22 cellular contexts compared by ENCODE assay signal in genomic region chr17:19010729-19011505, GRCh38. TPM values are rescaled to one million over a fixed set of nuclear protein-coding genes. Genes with fewer than 3 reads are reported as not detected.
DNase-seq lines count a peak whose midpoint lies in the region; ATAC-seq, FAIRE-seq and TF ChIP-seq lines count a peak whose summit lies in the region.
"Had no signal": no experiment of that assay in that cellular context is flagged by ENCODE, and none has a peak within 500 bp of the region (broad histone marks: within the 10 kb centered on the region; RNA-seq: fewer than 3 reads in every experiment).

No MANE protein-coding gene starts in this region.

- TF ChIP-seq EP300 in HepG2 (IDR thresholded peaks at IDR 0.05; ENCODE audit: low read depth in 2 of 2, low read length in 2 of 2) (peak in 1 of 2 experiments; percentile 25; a peak in 1 of 4 replicates), HepG2 (CRISPR knock-in tag; IDR thresholded peaks at IDR 0.05; ENCODE audit: borderline replicate concordance) (peak; percentile 14; the same call in 1 of the 2 replicates)

- ATAC-seq in heart left ventricle, result peak in 2 of 4 donors; percentile 15 to 28
- no peak for ATAC-seq in heart right ventricle
- peak; percentile 51 for ATAC-seq in HepG2
- no peak for ATAC-seq in SK-N-SH treated with all-trans-retinoic acid at 6 μM for 48 hours
- ATAC-seq: activated T-cell treated with anti-CD3 and anti-CD28 coated beads, Interleukin-2, amount 50 U/mL, for 4 hours; left lobe of liver had no signal

- FAIRE-seq in HepG2 (lab: Jason Lieb, UNC), result no peak

- DNase-seq in heart left ventricle (peak in 3 of 5 donors; percentile 14 to 43 (median 23)), heart right ventricle (no peak), mammary epithelial cell (peak; percentile 26), HepG2 (ENCODE audit: low spot score) (peak; percentile 46), vagina (ENCODE audit: extremely low spot score in 2 of 2) (no peak), uterus (no peak)
- DNase-seq in activated naive CD4-positive, alpha-beta T cell treated with anti-CD3 and anti-CD28 coated beads for 36 hours, result no peak
- DNase-seq: activated CD4-positive, alpha-beta T cell treated with anti-CD3 and anti-CD28 coated beads for 4 hours; activated T-cell treated with anti-CD3 and anti-CD28 coated beads, Interleukin-2, amount 50 U/mL, for 4 hours; DMS 273 treated with DMSO at 0.1 percent for 48 hours; effector CD4-positive, alpha-beta T cell; NCI-H1417; NCI-H510A; T-helper 2 cell had no signal

- no peaks in the 10 kb centered on the region for H3K36me3 ChIP-seq in heart left ventricle
- no peaks in the 10 kb centered on the region for H3K36me3 ChIP-seq in heart right ventricle
- H3K36me3 ChIP-seq in mammary epithelial cell (ENCODE audit: insufficient read depth, low read length), result no peaks in the 10 kb centered on the region
- no peaks in the 10 kb centered on the region for H3K36me3 ChIP-seq in HepG2 (replicated peaks in 1 of 2; ENCODE audit: control insufficient read depth in 1 of 2, insufficient read depth in 2 of 2, low read length in 2 of 2)
- no peaks in the 10 kb centered on the region for H3K36me3 ChIP-seq in vagina
- no peaks in the 10 kb centered on the region for H3K36me3 ChIP-seq in uterus
- H3K36me3 ChIP-seq: ascending aorta had no signal

- TF ChIP-seq RAD21 in HepG2 (CRISPR knock-in tag; IDR thresholded peaks at IDR 0.05), result no peak

- H3K27me3 ChIP-seq in heart left ventricle (no peaks in the 10 kb centered on the region), heart right ventricle (peaks cover 0 to under 1% (median 0%) of the 10 kb centered on the region in 7 donors), mammary epithelial cell (ENCODE audit: insufficient read depth, low read length) (no peaks in the 10 kb centered on the region), HepG2 (ENCODE audit: control insufficient read depth in 1 of 2, insufficient read depth in 2 of 2, low read length in 2 of 2) (peaks cover 0 to 3% of the 10 kb centered on the region in 2 experiments; a peak in 1 of 5 replicates), vagina (no peaks in the 10 kb centered on the region), uterus (no peaks in the 10 kb centered on the region)
- H3K27me3 ChIP-seq: ascending aorta had no signal

- TF ChIP-seq POLR2A in heart left ventricle (IDR thresholded peaks at IDR 0.05) (no peak), HepG2 (IDR thresholded peaks at IDR 0.05; ENCODE audit: insufficient read depth in 1 of 2, low read depth in 2 of 2, low read length in 2 of 2) (no peak), vagina (IDR thresholded peaks at IDR 0.05) (no peak), uterus (IDR thresholded peaks at IDR 0.05) (no peak)

- H3K4me2 ChIP-seq in mammary epithelial cell (ENCODE audit: insufficient read depth, low read depth, low read length) (no peak overlapping the region), HepG2 (ENCODE audit: low read depth, low read length) (peak overlapping the region; percentile 71)
- H3K4me2 ChIP-seq: smooth muscle cell had no signal

- H3K9ac ChIP-seq in mammary epithelial cell (ENCODE audit: insufficient read depth, low read length) (no peak overlapping the region), HepG2 (ENCODE audit: insufficient read depth, low read depth, low read length) (no peak overlapping the region; the same call in 1 of the 2 replicates)

- dilution Hi-C loops in mammary epithelial cell (cut with HindIII; ENCODE audit: low sequenced_read_pairs), result no loop called here

- POLR2A ChIA-PET in HepG2 (lab: Yijun Ruan, JAX), result interaction anchor here (1.1 to 1.5 kb wide), 2 partner anchors 10 to 20 kb away, joined by 3 to 5 read pairs; no protein-coding TSS in a partner anchor

- 62 to 71% (median 69%) methylated on average over 11 of the region's 11 CpGs for WGBS in heart left ventricle, 4 donors
- WGBS in heart right ventricle, 2 donors, result 68% methylated on average over 11 of the region's 11 CpGs
- WGBS in mammary epithelial cell (ENCODE audit: low coverage, missing lambda C conversion rate), result 62% methylated on average over 11 of the region's 11 CpGs
- 5% methylated on average over 11 of the region's 11 CpGs for WGBS in HepG2 (ENCODE audit: low lambda C conversion rate)

- no peaks in the 10 kb centered on the region for H3K4me1 ChIP-seq in heart left ventricle
- H3K4me1 ChIP-seq in heart right ventricle, result no peaks in the 10 kb centered on the region
- no peaks in the 10 kb centered on the region for H3K4me1 ChIP-seq in mammary epithelial cell (ENCODE audit: insufficient read depth, low read length)
- peaks cover 76% of the 10 kb centered on the region for H3K4me1 ChIP-seq in HepG2 (ENCODE audit: insufficient read depth, low read length)
- peaks cover 14% of the 10 kb centered on the region for H3K4me1 ChIP-seq in vagina
- H3K4me1 ChIP-seq in uterus, result no peaks in the 10 kb centered on the region
- H3K4me1 ChIP-seq: ascending aorta had no signal

- no peak overlapping the region for H3K27ac Mint-ChIP-seq in activated naive CD4-positive, alpha-beta T cell treated with anti-CD3 and anti-CD28 coated beads for 36 hours

- in situ Hi-C loops in mammary epithelial cell (cut with MboI; ENCODE audit: low sequenced_read_pairs in 2 of 2) (no loop called here), HepG2 (cut with HindIII; ENCODE audit: extremely low pct_ligation_motif_present, low pct_unique_long_range_greater_than_20kb) (no loop called here)

- intact Hi-C loops in heart left ventricle (cut with DNase I), result no loop called here
- intact Hi-C loops in heart right ventricle (cut with DNase I), result no loop called here
- intact Hi-C loops in mammary epithelial cell (cut with micrococcal nuclease), result loop anchor here (10.0 kb wide), 1 partner anchor 46 kb away; no protein-coding TSS in a partner anchor
- intact Hi-C loops in HepG2 (cut with micrococcal nuclease; ENCODE audit: unreplicated experiment), result no loop called here
- intact Hi-C loops in vagina (cut with DNase I), result no loop called here
- intact Hi-C loops in activated naive CD4-positive, alpha-beta T cell treated with anti-CD3 and anti-CD28 coated beads for 36 hours (cut with micrococcal nuclease), result no loop called here
- intact Hi-C loops in uterus (cut with DNase I; ENCODE audit: low total_unique reads), result no loop called here

- no peak overlapping the region for H3K4me3 Mint-ChIP-seq in activated naive CD4-positive, alpha-beta T cell treated with anti-CD3 and anti-CD28 coated beads for 36 hours
- H3K4me3 Mint-ChIP-seq: activated T-cell treated with anti-CD3 and anti-CD28 coated beads, Interleukin-2, amount 50 U/mL, for 4 hours; IgD-negative memory B cell had no signal

- H4K20me1 ChIP-seq in mammary epithelial cell (ENCODE audit: insufficient read depth, low read length) (no peaks in the 10 kb centered on the region), HepG2 (ENCODE audit: insufficient read depth, low read length) (no peaks in the 10 kb centered on the region)

- no peak overlapping the region for H2AFZ ChIP-seq in mammary epithelial cell (ENCODE audit: low read depth, low read length)
- no peak overlapping the region for H2AFZ ChIP-seq in HepG2 (ENCODE audit: low read length)

- H3K79me2 ChIP-seq in mammary epithelial cell (ENCODE audit: insufficient read depth, low read length), result no peaks in the 10 kb centered on the region
- H3K79me2 ChIP-seq in HepG2 (ENCODE audit: insufficient read depth, low read length), result no peaks in the 10 kb centered on the region

- BruUV-seq in mammary epithelial cell (replicated peaks; lab: Mats Ljungman, UMichigan) (no TSS peak), HepG2 (replicated peaks; lab: Mats Ljungman, UMichigan) (no TSS peak)

- no peak overlapping the region for H3K4me3 ChIP-seq in heart left ventricle
- H3K4me3 ChIP-seq in heart right ventricle, result no peak overlapping the region
- no peak overlapping the region for H3K4me3 ChIP-seq in mammary epithelial cell (replicated peaks in 1 of 3; ENCODE audit: insufficient read depth in 1 of 3, low read depth in 2 of 3, low read length in 3 of 3)
- H3K4me3 ChIP-seq in HepG2 (replicated peaks in 1 of 3; ENCODE audit: insufficient read depth in 1 of 3, low read depth in 2 of 3, low read length in 3 of 3), result peak overlapping the region in 1 of 3 experiments; percentile 41; a peak in 1 of 6 replicates
- no peak overlapping the region for H3K4me3 ChIP-seq in vagina
- H3K4me3 ChIP-seq in uterus, result no peak overlapping the region
- H3K4me3 ChIP-seq: ascending aorta, smooth muscle cell had no signal

- CTCF ChIA-PET in mammary epithelial cell (lab: Charles Lee; ENCODE audit: low non-redundant PET), result no interaction called here
- CTCF ChIA-PET in HepG2 (lab: Yijun Ruan, JAX; ENCODE audit: low intra/inter-chr PET ratio, low total read pairs), result no interaction called here
- CTCF ChIA-PET in activated naive CD4-positive, alpha-beta T cell treated with anti-CD3 and anti-CD28 coated beads for 36 hours (lab: Charles Lee), result no interaction called here

- H3K9me3 ChIP-seq in heart left ventricle, result peaks cover 0 to 6% (median 0%) of the 10 kb centered on the region in 12 donors
- H3K9me3 ChIP-seq in heart right ventricle, result peaks cover 0 to 12% (median 0%) of the 10 kb centered on the region in 11 donors
- H3K9me3 ChIP-seq in mammary epithelial cell (replicated peaks; ENCODE audit: insufficient read depth, low read length), result no peaks in the 10 kb centered on the region
- H3K9me3 ChIP-seq in HepG2 (ENCODE audit: low read length), result no peaks in the 10 kb centered on the region
- no peaks in the 10 kb centered on the region for H3K9me3 ChIP-seq in vagina
- no peaks in the 10 kb centered on the region for H3K9me3 ChIP-seq in uterus
- H3K9me3 ChIP-seq: ascending aorta had no signal

- H3K36me3 Mint-ChIP-seq in activated naive CD4-positive, alpha-beta T cell treated with anti-CD3 and anti-CD28 coated beads for 36 hours (ENCODE audit: low read depth), result no peaks in the 10 kb centered on the region
- H3K36me3 Mint-ChIP-seq: IgD-negative memory B cell had no signal

- H3K4me1 Mint-ChIP-seq in activated naive CD4-positive, alpha-beta T cell treated with anti-CD3 and anti-CD28 coated beads for 36 hours (ENCODE audit: low read depth), result no peaks in the 10 kb centered on the region

- H3K27ac ChIP-seq in heart left ventricle (no peak overlapping the region), heart right ventricle (no peak overlapping the region), mammary epithelial cell (ENCODE audit: insufficient read depth, low read depth, low read length) (no peak overlapping the region), HepG2 (ENCODE audit: extremely low read length, insufficient read depth, low read length) (no peak overlapping the region), vagina (peak overlapping the region; percentile 53), uterus (no peak overlapping the region)
- H3K27ac ChIP-seq: ascending aorta had no signal

- no peaks in the 10 kb centered on the region for H3K27me3 Mint-ChIP-seq in activated naive CD4-positive, alpha-beta T cell treated with anti-CD3 and anti-CD28 coated beads for 36 hours (ENCODE audit: low read depth)
- H3K27me3 Mint-ChIP-seq: IgD-negative memory B cell had no signal

- no peak for TF ChIP-seq CTCF in heart left ventricle (IDR thresholded peaks at IDR 0.05)
- TF ChIP-seq CTCF in heart right ventricle (IDR thresholded peaks at IDR 0.05), result no peak
- TF ChIP-seq CTCF in mammary epithelial cell (conservative IDR thresholded peaks at IDR 0.05 in 1 of 2, IDR thresholded peaks at IDR 0.05 in 1 of 2; ENCODE audit: extremely low read depth in 1 of 2, insufficient read depth in 1 of 2, low read depth in 1 of 2, low read length in 2 of 2), result no peak
- no peak for TF ChIP-seq CTCF in HepG2 (CRISPR knock-in tag; IDR thresholded peaks at IDR 0.05)
- no peak for TF ChIP-seq CTCF in vagina (IDR thresholded peaks at IDR 0.05)
- TF ChIP-seq CTCF in uterus (IDR thresholded peaks at IDR 0.05), result no peak

- H3K9me3 Mint-ChIP-seq in activated naive CD4-positive, alpha-beta T cell treated with anti-CD3 and anti-CD28 coated beads for 36 hours, result no peaks in the 10 kb centered on the region
- H3K9me3 Mint-ChIP-seq: activated T-cell treated with anti-CD3 and anti-CD28 coated beads, Interleukin-2, amount 50 U/mL, for 4 hours; IgD-negative memory B cell had no signal

RNA-seq across cellular contexts. Expression of gene FAM83G, which starts 6.4 kb away (rescaled TPM):
- total RNA-seq in heart left ventricle, result 1 to 10 TPM; 1.2 to 7.4 (median 1.8) TPM
- 10 to 100 TPM in 1 of 2 donors, 1 to 10 TPM in 1; 1.5 to 12.8 TPM for polyA plus RNA-seq in heart left ventricle
- 1 to 10 TPM in 9 of 10 donors, under 1 TPM in 1; 0.96 to 4.0 (median 1.7) TPM for total RNA-seq in heart right ventricle
- 1 to 10 TPM; 1.1 to 5.5 TPM for polyA plus RNA-seq in heart right ventricle
- total RNA-seq in mammary epithelial cell, result 10 to 100 TPM; 25.7 to 36.3 TPM
- 17.4 TPM for polyA plus RNA-seq in mammary epithelial cell
- 24.7 TPM for polyA minus RNA-seq in mammary epithelial cell
- 14.0 and 18.6 TPM in 2 replicates for total RNA-seq in HepG2 (2016; rRNA removed; fragmentation: Illumina TruSeq; extraction: Trizol)
- 3.1 and 3.2 TPM in 2 replicates for total RNA-seq in HepG2 (2016; cell fraction: cytosol; rRNA removed; fragmentation: Illumina TruSeq; extraction: Trizol; ENCODE audit: low read depth)
- 11.3 and 19.1 TPM in 2 replicates for total RNA-seq in HepG2 (2016; cell fraction: insoluble cytoplasmic fraction; rRNA removed; fragmentation: Illumina TruSeq; extraction: Trizol)
- 8.0 and 8.1 TPM in 2 replicates for total RNA-seq in HepG2 (2016; cell fraction: membrane; rRNA removed; fragmentation: Illumina TruSeq; extraction: Trizol)
- total RNA-seq in HepG2 (2016; cell fraction: nucleus; rRNA removed; fragmentation: Illumina TruSeq; extraction: Trizol), result 19.9 and 21.9 TPM in 2 replicates
- 13.7 and 21.2 TPM in 2 replicates for polyA plus RNA-seq in HepG2 (2011; rRNA removed)
- 9.8 and 12.5 TPM in 2 replicates for polyA plus RNA-seq in HepG2 (2011; cell fraction: cytosol; rRNA removed)
- 62.7 and 63.6 TPM in 2 replicates for polyA plus RNA-seq in HepG2 (2011; cell fraction: nucleus; rRNA removed)
- 9.6 and 14.4 TPM in 2 replicates for polyA plus RNA-seq in HepG2 (2012)
- 1.4 and 1.5 TPM in 2 replicates for polyA plus RNA-seq in HepG2 (2016; cell fraction: cytosol; fragmentation: Illumina TruSeq; extraction: Trizol; ENCODE audit: low read depth)
- 10.4 and 12.3 TPM in 2 replicates for polyA plus RNA-seq in HepG2 (2016; cell fraction: insoluble cytoplasmic fraction; fragmentation: Illumina TruSeq; extraction: Trizol; ENCODE audit: low read depth)
- 4.1 and 4.4 TPM in 2 replicates for polyA plus RNA-seq in HepG2 (2016; cell fraction: membrane; fragmentation: Illumina TruSeq; extraction: Trizol; ENCODE audit: low read depth)
- 43.0 and 45.0 TPM in 2 replicates for polyA plus RNA-seq in HepG2 (2016; cell fraction: nucleus; fragmentation: Illumina TruSeq; extraction: Trizol; ENCODE audit: insufficient read depth, low read depth)
- polyA minus RNA-seq in HepG2 (2011; rRNA and poly(A)+ RNA removed; ENCODE audit: low replicate concordance), result 18.2 and 34.3 TPM in 2 replicates
- polyA minus RNA-seq in HepG2 (2011; cell fraction: cytosol; rRNA and poly(A)+ RNA removed), result 14.7 and 14.9 TPM in 2 replicates
- 24.2 and 25.2 TPM in 2 replicates for polyA minus RNA-seq in HepG2 (2011; cell fraction: nucleus; rRNA and poly(A)+ RNA removed)
- total RNA-seq in vagina, result 36.1 TPM
- total RNA-seq in activated naive CD4-positive, alpha-beta T cell treated with anti-CD3 and anti-CD28 coated beads for 36 hours, result 10 to 100 TPM; 10.6 TPM
- 10 to 100 TPM in 1 of 4 donors, 1 to 10 TPM in 3; 1.0 to 10.7 (median 1.8) TPM for total RNA-seq in uterus
- polyA plus RNA-seq: neural cell had no signal

RNA-seq across cellular contexts. Expression of gene GRAP, which starts 35.8 kb away (rescaled TPM):
- 1 to 10 TPM; 1.1 to 6.3 (median 2.1) TPM for total RNA-seq in heart left ventricle
- 1 to 10 TPM; 2.1 to 3.3 TPM for polyA plus RNA-seq in heart left ventricle
- total RNA-seq in heart right ventricle, result 1 to 10 TPM in 9 of 10 donors, under 1 TPM in 1; 0.99 to 3.6 (median 2.2) TPM
- polyA plus RNA-seq in heart right ventricle, result 1 to 10 TPM; 2.6 to 3.7 TPM
- not detected for total RNA-seq in mammary epithelial cell
- polyA plus RNA-seq in mammary epithelial cell, result not detected
- polyA minus RNA-seq in mammary epithelial cell, result not detected
- total RNA-seq in HepG2 (2016; rRNA removed; fragmentation: Illumina TruSeq; extraction: Trizol), result 0.77 and 0.90 TPM in 2 replicates
- total RNA-seq in HepG2 (2016; cell fraction: cytosol; rRNA removed; fragmentation: Illumina TruSeq; extraction: Trizol; ENCODE audit: low read depth), result 0.10 and 0.35 TPM in 2 replicates
- 0.76 and 1.1 TPM in 2 replicates for total RNA-seq in HepG2 (2016; cell fraction: insoluble cytoplasmic fraction; rRNA removed; fragmentation: Illumina TruSeq; extraction: Trizol)
- 0.31 and 0.69 TPM in 2 replicates for total RNA-seq in HepG2 (2016; cell fraction: membrane; rRNA removed; fragmentation: Illumina TruSeq; extraction: Trizol)
- 0.31 and 0.60 TPM in 2 replicates for total RNA-seq in HepG2 (2016; cell fraction: nucleus; rRNA removed; fragmentation: Illumina TruSeq; extraction: Trizol)
- polyA plus RNA-seq in HepG2 (2011; rRNA removed), result 1.6 and 1.7 TPM in 2 replicates
- polyA plus RNA-seq in HepG2 (2011; cell fraction: cytosol; rRNA removed), result 0.79 and 2.2 TPM in 2 replicates
- polyA plus RNA-seq in HepG2 (2011; cell fraction: nucleus; rRNA removed), result 1.8 and 2.6 TPM in 2 replicates
- 0.37 and 0.85 TPM in 2 replicates for polyA plus RNA-seq in HepG2 (2012)
- polyA plus RNA-seq in HepG2 (2016; cell fraction: cytosol; fragmentation: Illumina TruSeq; extraction: Trizol; ENCODE audit: low read depth), result 0.12 and 0.14 TPM in 2 replicates
- 0.44 and 0.88 TPM in 2 replicates for polyA plus RNA-seq in HepG2 (2016; cell fraction: insoluble cytoplasmic fraction; fragmentation: Illumina TruSeq; extraction: Trizol; ENCODE audit: low read depth)
- 0.29 and 0.35 TPM in 2 replicates for polyA plus RNA-seq in HepG2 (2016; cell fraction: membrane; fragmentation: Illumina TruSeq; extraction: Trizol; ENCODE audit: low read depth)
- 1.00 and 1.2 TPM in 2 replicates for polyA plus RNA-seq in HepG2 (2016; cell fraction: nucleus; fragmentation: Illumina TruSeq; extraction: Trizol; ENCODE audit: insufficient read depth, low read depth)
- polyA minus RNA-seq in HepG2 (2011; rRNA and poly(A)+ RNA removed; ENCODE audit: low replicate concordance), result 0.16 and 2.7 TPM in 2 replicates
- polyA minus RNA-seq in HepG2 (2011; cell fraction: cytosol; rRNA and poly(A)+ RNA removed), result 0.49 and 0.79 TPM in 2 replicates
- 0.75 and 0.90 TPM in 2 replicates for polyA minus RNA-seq in HepG2 (2011; cell fraction: nucleus; rRNA and poly(A)+ RNA removed)
- 5.2 TPM for total RNA-seq in vagina
- 1 to 10 TPM; 8.1 to 9.1 TPM for total RNA-seq in activated naive CD4-positive, alpha-beta T cell treated with anti-CD3 and anti-CD28 coated beads for 36 hours
- 10 to 100 TPM in 2 of 4 donors, 1 to 10 TPM in 2; 8.3 to 21.2 (median 13.5) TPM for total RNA-seq in uterus
- total RNA-seq: smooth muscle cell had no signal

RNA-seq across cellular contexts. Expression of gene SLC5A10, which starts 59.0 kb away (rescaled TPM):
- under 1 TPM in 2 of 9 donors, not detected in 7; 0.11 to 0.31 TPM for total RNA-seq in heart left ventricle
- polyA plus RNA-seq in heart left ventricle, result under 1 TPM; 0.04 to 0.08 TPM
- under 1 TPM in 4 of 10 donors, not detected in 6; 0.09 to 0.19 (median 0.12) TPM for total RNA-seq in heart right ventricle
- polyA plus RNA-seq in heart right ventricle, result under 1 TPM; 0.06 to 0.07 TPM
- not detected for total RNA-seq in mammary epithelial cell
- not detected for polyA plus RNA-seq in mammary epithelial cell
- not detected for polyA minus RNA-seq in mammary epithelial cell
- not detected in 2 replicates for total RNA-seq in HepG2 (2016; rRNA removed; fragmentation: Illumina TruSeq; extraction: Trizol)
- not detected in 2 replicates for total RNA-seq in HepG2 (2016; cell fraction: cytosol; rRNA removed; fragmentation: Illumina TruSeq; extraction: Trizol; ENCODE audit: low read depth)
- total RNA-seq in HepG2 (2016; cell fraction: insoluble cytoplasmic fraction; rRNA removed; fragmentation: Illumina TruSeq; extraction: Trizol), result 0.04 TPM in 1 of 2 replicates, not detected in the other
- total RNA-seq in HepG2 (2016; cell fraction: membrane; rRNA removed; fragmentation: Illumina TruSeq; extraction: Trizol), result not detected in 2 replicates
- total RNA-seq in HepG2 (2016; cell fraction: nucleus; rRNA removed; fragmentation: Illumina TruSeq; extraction: Trizol), result not detected in 2 replicates
- polyA plus RNA-seq in HepG2 (2011; rRNA removed), result 0.05 and 0.07 TPM in 2 replicates
- 0.03 TPM in 2 replicates for polyA plus RNA-seq in HepG2 (2011; cell fraction: cytosol; rRNA removed)
- polyA plus RNA-seq in HepG2 (2011; cell fraction: nucleus; rRNA removed), result 0.23 and 0.38 TPM in 2 replicates
- 0.08 and 0.11 TPM in 2 replicates for polyA plus RNA-seq in HepG2 (2012)
- polyA plus RNA-seq in HepG2 (2016; cell fraction: cytosol; fragmentation: Illumina TruSeq; extraction: Trizol; ENCODE audit: low read depth), result not detected in 2 replicates
- polyA plus RNA-seq in HepG2 (2016; cell fraction: insoluble cytoplasmic fraction; fragmentation: Illumina TruSeq; extraction: Trizol; ENCODE audit: low read depth), result not detected in 2 replicates
- polyA plus RNA-seq in HepG2 (2016; cell fraction: membrane; fragmentation: Illumina TruSeq; extraction: Trizol; ENCODE audit: low read depth), result not detected in 2 replicates
- polyA plus RNA-seq in HepG2 (2016; cell fraction: nucleus; fragmentation: Illumina TruSeq; extraction: Trizol; ENCODE audit: insufficient read depth, low read depth), result not detected in 2 replicates
- polyA minus RNA-seq in HepG2 (2011; rRNA and poly(A)+ RNA removed; ENCODE audit: low replicate concordance), result 0.09 and 0.24 TPM in 2 replicates
- polyA minus RNA-seq in HepG2 (2011; cell fraction: cytosol; rRNA and poly(A)+ RNA removed), result not detected in 2 replicates
- polyA minus RNA-seq in HepG2 (2011; cell fraction: nucleus; rRNA and poly(A)+ RNA removed), result 0.25 and 0.39 TPM in 2 replicates
- not detected for total RNA-seq in vagina
- not detected for total RNA-seq in activated naive CD4-positive, alpha-beta T cell treated with anti-CD3 and anti-CD28 coated beads for 36 hours
- total RNA-seq in uterus, result not detected
- total RNA-seq: activated T-cell treated with anti-CD3 and anti-CD28 coated beads, Interleukin-2, amount 50 U/mL, for 4 hours; ascending aorta; left lobe of liver; OCI-LY7; smooth muscle cell; temporal lobe had no signal
- polyA plus RNA-seq: neural cell, smooth muscle cell had no signal

Comparison
In these comparisons a context has a peak if more than half of its experiments do, and no peak if none do; other contexts are left out.
1. DNase-seq: peak in heart left ventricle (3 of 5), mammary epithelial cell (single experiment) and HepG2 (single experiment); none in heart right ventricle (0 of 2), vagina (0 of 2), activated naive CD4-positive, alpha-beta T cell treated with anti-CD3 and anti-CD28 coated beads for 36 hours (single experiment) and uterus (0 of 2).